ENCODE assay signal across 16 cellular contexts in the genomic region with DNA sequence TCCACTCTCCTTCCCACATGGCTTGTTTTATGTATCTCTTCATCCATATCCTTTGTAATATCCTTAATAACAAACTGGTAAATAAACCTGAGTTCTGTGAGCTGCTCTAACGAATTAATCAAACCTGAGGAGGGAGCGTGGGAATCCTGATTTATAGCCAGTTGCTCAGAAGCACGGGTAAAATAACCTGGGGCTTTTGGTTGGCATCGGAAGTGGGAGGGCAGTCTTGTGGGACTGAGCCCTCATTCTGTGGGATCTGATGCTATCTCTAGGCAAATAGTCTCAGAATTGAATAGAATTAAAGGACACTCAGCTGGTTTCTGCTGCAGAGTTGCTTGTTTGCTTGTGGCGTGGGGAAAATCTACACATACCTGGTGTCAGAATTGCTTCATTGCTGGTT. TPM values are rescaled to one million over a fixed set of nuclear protein-coding genes. Genes with fewer than 3 reads are reported as not detected.
DNase-seq lines count a peak whose midpoint lies in the region; ATAC-seq, FAIRE-seq and TF ChIP-seq lines count a peak whose summit lies in the region.
"Had no signal": no experiment of that assay in that cellular context is flagged by ENCODE, and none has a peak within 500 bp of the region (broad histone marks: within the 10 kb centered on the region; RNA-seq: fewer than 3 reads in every experiment).

No MANE protein-coding gene starts in this region.

- H3K36me3 Mint-ChIP-seq in T-cell: no peaks in the 10 kb centered on the region
- H3K36me3 Mint-ChIP-seq: CD4-positive, CD25-positive, alpha-beta regulatory T cell had no signal

- no peak overlapping the region for H3K27ac ChIP-seq in mammary epithelial cell (ENCODE audit: insufficient read depth, low read depth, low read length)
- no peak overlapping the region for H3K27ac ChIP-seq in breast epithelium
- no peak overlapping the region for H3K27ac ChIP-seq in kidney (ENCODE audit: low read depth in 2 of 2, low read length in 2 of 2)
- H3K27ac ChIP-seq: BLaER1 treated with 17β-estradiol and CSF1 and Interleukin-3, amounts not matched to agents 10 nM and 100 nM; GM23248 had no signal

- H4K20me1 ChIP-seq in mammary epithelial cell (ENCODE audit: insufficient read depth, low read length): no peaks in the 10 kb centered on the region
- H4K20me1 ChIP-seq: BLaER1 treated with 17β-estradiol and CSF1 and Interleukin-3, amounts not matched to agents 10 nM and 100 nM had no signal

- no peaks in the 10 kb centered on the region for H3K27me3 ChIP-seq in mammary epithelial cell (ENCODE audit: insufficient read depth, low read length)
- no peaks in the 10 kb centered on the region for H3K27me3 ChIP-seq in breast epithelium
- H3K27me3 ChIP-seq: BLaER1 treated with 17β-estradiol and CSF1 and Interleukin-3, amounts not matched to agents 10 nM and 100 nM had no signal

- CTCF ChIA-PET in mammary epithelial cell (lab: Charles Lee; ENCODE audit: low non-redundant PET): no interaction called here
- CTCF ChIA-PET in T-cell (lab: Charles Lee): no interaction called here

- POLR2A ChIA-PET in T-cell (lab: Charles Lee): no interaction called here

- dilution Hi-C loops in mammary epithelial cell (cut with HindIII; ENCODE audit: low sequenced_read_pairs): no loop called here

- WGBS in mammary epithelial cell (ENCODE audit: low coverage, missing lambda C conversion rate): 9% methylated on average over 5 of the region's 5 CpGs

- H3K36me3 ChIP-seq in mammary epithelial cell (ENCODE audit: insufficient read depth, low read length) (no peaks in the 10 kb centered on the region), breast epithelium (no peaks in the 10 kb centered on the region), kidney (ENCODE audit: control insufficient read depth in 1 of 2, insufficient read depth in 2 of 2, low read length in 2 of 2) (no peaks in the 10 kb centered on the region)
- H3K36me3 ChIP-seq: BLaER1 treated with 17β-estradiol and CSF1 and Interleukin-3, amounts not matched to agents 10 nM and 100 nM had no signal

- no peak for FAIRE-seq in kidney (lab: Jason Lieb, UNC)
- FAIRE-seq: GM12878, GM18507, H54 had no signal

- in situ Hi-C loops in mammary epithelial cell (cut with MboI; ENCODE audit: low sequenced_read_pairs in 2 of 2): no loop called here

- intact Hi-C loops in mammary epithelial cell (cut with micrococcal nuclease) (loop anchor here (10.0 kb wide), 1 partner anchor 1030 kb away; no protein-coding TSS in a partner anchor), breast epithelium (cut with DNase I; ENCODE audit: low total_unique reads) (no loop called here), kidney (cut with DNase I) (no loop called here)

- no TSS peak for BruUV-seq in mammary epithelial cell (replicated peaks; lab: Mats Ljungman, UMichigan)

- DNase-seq in mammary epithelial cell: no peak
- DNase-seq in breast epithelium (ENCODE audit: low spot score in 2 of 2): no peak
- no peak for DNase-seq in T-cell
- peak; percentile 26 for DNase-seq in left kidney (ENCODE audit: low read depth, low spot score)
- DNase-seq in kidney: no peak
- no peak for DNase-seq in SKM-1 treated with dmso at 0.1 percent for 144 hours (lab: John Stamatoyannopoulos, UW; ENCODE audit: unreplicated experiment)
- DNase-seq: ACHN; CD4-positive, CD25-positive, alpha-beta regulatory T cell; DMS79; GM23248 had no signal

- no peak overlapping the region for H3K9ac ChIP-seq in mammary epithelial cell (ENCODE audit: insufficient read depth, low read length)
- H3K9ac ChIP-seq in kidney (ENCODE audit: low read length in 2 of 2): no peak overlapping the region
- H3K9ac ChIP-seq: BLaER1 treated with 17β-estradiol and CSF1 and Interleukin-3, amounts not matched to agents 10 nM and 100 nM; GM23248 had no signal

- peak overlapping the region; percentile 23 for H2AFZ ChIP-seq in mammary epithelial cell (ENCODE audit: low read depth, low read length)
- H2AFZ ChIP-seq: GM23248 had no signal

- H3K4me1 ChIP-seq in mammary epithelial cell (ENCODE audit: insufficient read depth, low read length) (no peaks in the 10 kb centered on the region), breast epithelium (no peaks in the 10 kb centered on the region), kidney (ENCODE audit: control insufficient read depth in 1 of 2, insufficient read depth in 1 of 2, low read depth in 1 of 2, low read length in 2 of 2) (peaks cover 0 to 4% of the 10 kb centered on the region in 2 donors)

- H3K27me3 Mint-ChIP-seq in T-cell: peaks cover 0 to 4% of the 10 kb centered on the region in 2 donors

- peaks cover 48 to 57% (median 55%) of the 10 kb centered on the region in 3 donors for H3K4me1 Mint-ChIP-seq in T-cell

- H3K4me2 ChIP-seq in mammary epithelial cell (ENCODE audit: insufficient read depth, low read depth, low read length): no peak overlapping the region
- H3K4me2 ChIP-seq: BLaER1 treated with 17β-estradiol and CSF1 and Interleukin-3, amounts not matched to agents 10 nM and 100 nM had no signal

- H3K27ac Mint-ChIP-seq in T-cell: peak overlapping the region; percentile 93 to 96

- ATAC-seq in T-cell (replicated peaks in 1 of 4) (no peak), GM21825 (IDR thresholded peaks at IDR 0.05; ENCODE audit: unreplicated experiment) (no peak)
- ATAC-seq: GM12878, HCT116 had no signal

- H3K4me3 Mint-ChIP-seq in T-cell: no peak overlapping the region

- H3K4me3 ChIP-seq in mammary epithelial cell (replicated peaks in 1 of 3; ENCODE audit: insufficient read depth in 1 of 3, low read depth in 2 of 3, low read length in 3 of 3): no peak overlapping the region
- no peak overlapping the region for H3K4me3 ChIP-seq in breast epithelium
- no peak overlapping the region for H3K4me3 ChIP-seq in kidney (ENCODE audit: low read length in 2 of 2)
- H3K4me3 ChIP-seq: BLaER1 treated with 17β-estradiol and CSF1 and Interleukin-3, amounts not matched to agents 10 nM and 100 nM; GM12878; GM23248 had no signal

- TF ChIP-seq POLR2A in breast epithelium (IDR thresholded peaks at IDR 0.05): no peak

- H3K9me3 Mint-ChIP-seq in T-cell: no peaks in the 10 kb centered on the region
- H3K9me3 Mint-ChIP-seq: CD4-positive, CD25-positive, alpha-beta regulatory T cell had no signal

- H3K9me3 ChIP-seq in mammary epithelial cell (replicated peaks; ENCODE audit: insufficient read depth, low read length): no peaks in the 10 kb centered on the region
- no peaks in the 10 kb centered on the region for H3K9me3 ChIP-seq in breast epithelium
- H3K9me3 ChIP-seq in kidney (ENCODE audit: control insufficient read depth in 1 of 2, low read length in 2 of 2): no peaks in the 10 kb centered on the region

- H3K79me2 ChIP-seq in mammary epithelial cell (ENCODE audit: insufficient read depth, low read length): no peaks in the 10 kb centered on the region

- TF ChIP-seq CTCF in mammary epithelial cell (conservative IDR thresholded peaks at IDR 0.05 in 1 of 2, IDR thresholded peaks at IDR 0.05 in 1 of 2; ENCODE audit: extremely low read depth in 1 of 2, insufficient read depth in 1 of 2, low read depth in 1 of 2, low read length in 2 of 2) (no peak), breast epithelium (IDR thresholded peaks at IDR 0.05) (no peak), kidney (IDR thresholded peaks at IDR 0.05; ENCODE audit: borderline replicate concordance, extremely low read depth, insufficient read depth) (no peak)

RNA-seq across cellular contexts. Expression of gene LDHB, which starts 17.5 kb away (rescaled TPM):
- total RNA-seq in mammary epithelial cell (100 to 1,000 TPM; 257 to 513 TPM), breast epithelium (1,000 to 10,000 TPM in 1 of 3 donors, 100 to 1,000 TPM in 2; 235 to 1,093 (median 257) TPM), T-cell (100 to 1,000 TPM; 680 to 879 (median 854) TPM), kidney (1,158 TPM)
- polyA plus RNA-seq in mammary epithelial cell (647 TPM), kidney (ENCODE audit: insufficient read depth, low read depth, low replicate concordance) (2,485 TPM)
- polyA minus RNA-seq in mammary epithelial cell: 528 TPM
